ENCODE assay signal across 28 cellular contexts in the genomic region with DNA sequence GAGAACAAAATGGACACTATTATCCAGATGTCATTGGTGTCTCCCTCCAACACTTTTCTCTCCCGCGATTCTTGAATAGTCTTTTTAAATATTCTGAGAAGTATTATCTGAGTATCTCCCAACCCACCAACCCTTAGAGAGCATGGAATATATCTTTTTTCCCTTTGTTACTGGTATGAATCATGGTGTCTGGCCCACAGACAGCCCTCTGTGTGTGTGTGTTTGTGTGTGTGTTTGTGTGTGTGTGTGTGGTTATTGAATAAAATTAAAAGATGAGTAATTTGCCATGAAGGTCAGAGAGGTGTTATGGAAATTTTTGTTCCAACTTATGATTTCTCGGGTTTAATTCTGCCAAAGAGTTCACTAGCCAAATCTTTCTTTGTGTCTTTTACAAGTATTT. TPM values are rescaled to one million over a fixed set of nuclear protein-coding genes. Genes with fewer than 3 reads are reported as not detected.
A peak's percentile ranks its signal among the peaks of the same experiment; 100 is the strongest.
DNase-seq lines count a peak whose midpoint lies in the region; ATAC-seq, FAIRE-seq and TF ChIP-seq lines count a peak whose summit lies in the region.
"Had no signal": no experiment of that assay in that cellular context is flagged by ENCODE, and none has a peak within 500 bp of the region (broad histone marks: within the 10 kb centered on the region; RNA-seq: fewer than 3 reads in every experiment).

No MANE protein-coding gene starts in this region.

- no peaks in the 10 kb centered on the region for H3K27me3 Mint-ChIP-seq in activated CD4-positive, alpha-beta memory T cell treated with anti-CD3 and anti-CD28 coated beads for 36 hours
- no peaks in the 10 kb centered on the region for H3K27me3 Mint-ChIP-seq in activated CD4-positive, alpha-beta memory T cell treated with anti-CD3 and anti-CD28 coated beads, Interleukin-2, amount 10 ng/mL, durations not matched to agents 7 days and 5 days
- peaks cover 7% of the 10 kb centered on the region for H3K27me3 Mint-ChIP-seq in astrocyte (ENCODE audit: low read depth, unreplicated experiment)
- no peaks in the 10 kb centered on the region for H3K27me3 Mint-ChIP-seq in stimulated activated naive CD8-positive, alpha-beta T cell treated with anti-CD3 and anti-CD28 coated beads, Interleukin-15, amount 100 ng/mL, for 72 hours
- H3K27me3 Mint-ChIP-seq: B cell had no signal

- H3K4me2 ChIP-seq in astrocyte (ENCODE audit: low read length) = no peak overlapping the region

- no peaks in the 10 kb centered on the region for H3K9me3 ChIP-seq in astrocyte (ENCODE audit: insufficient read depth, low read depth, low read length)
- H3K9me3 ChIP-seq: upper lobe of left lung had no signal

- no peak overlapping the region for H3K4me3 ChIP-seq in astrocyte (ENCODE audit: insufficient read depth, low read depth, low read length)
- H3K4me3 ChIP-seq: upper lobe of left lung had no signal

- peaks cover 17% of the 10 kb centered on the region for H3K36me3 Mint-ChIP-seq in activated CD4-positive, alpha-beta memory T cell treated with anti-CD3 and anti-CD28 coated beads for 36 hours
- H3K36me3 Mint-ChIP-seq in activated CD4-positive, alpha-beta memory T cell treated with anti-CD3 and anti-CD28 coated beads, Interleukin-2, amount 10 ng/mL, durations not matched to agents 7 days and 5 days (ENCODE audit: low read depth) = peaks cover 40% of the 10 kb centered on the region
- no peaks in the 10 kb centered on the region for H3K36me3 Mint-ChIP-seq in astrocyte (ENCODE audit: low read depth, unreplicated experiment)
- H3K36me3 Mint-ChIP-seq: natural killer cell had no signal

- H3K9me3 Mint-ChIP-seq in activated CD4-positive, alpha-beta memory T cell treated with anti-CD3 and anti-CD28 coated beads for 36 hours = peaks cover 15% of the 10 kb centered on the region
- peaks cover 14% of the 10 kb centered on the region for H3K9me3 Mint-ChIP-seq in activated CD4-positive, alpha-beta memory T cell treated with anti-CD3 and anti-CD28 coated beads, Interleukin-2, amount 10 ng/mL, durations not matched to agents 7 days and 5 days
- no peaks in the 10 kb centered on the region for H3K9me3 Mint-ChIP-seq in astrocyte (ENCODE audit: unreplicated experiment)
- peaks cover 24 to 25% of the 10 kb centered on the region in 2 donors for H3K9me3 Mint-ChIP-seq in stimulated activated naive CD8-positive, alpha-beta T cell treated with anti-CD3 and anti-CD28 coated beads, Interleukin-15, amount 100 ng/mL, for 72 hours

- no peaks in the 10 kb centered on the region for H3K4me1 ChIP-seq in astrocyte (ENCODE audit: insufficient read depth, low read length)
- H3K4me1 ChIP-seq: upper lobe of left lung had no signal

- no peak overlapping the region for H3K4me3 Mint-ChIP-seq in activated CD4-positive, alpha-beta memory T cell treated with anti-CD3 and anti-CD28 coated beads for 36 hours
- no peak overlapping the region for H3K4me3 Mint-ChIP-seq in activated CD4-positive, alpha-beta memory T cell treated with anti-CD3 and anti-CD28 coated beads, Interleukin-2, amount 10 ng/mL, durations not matched to agents 7 days and 5 days
- H3K4me3 Mint-ChIP-seq in astrocyte (ENCODE audit: unreplicated experiment) = no peak overlapping the region
- H3K4me3 Mint-ChIP-seq in stimulated activated naive CD8-positive, alpha-beta T cell treated with anti-CD3 and anti-CD28 coated beads, Interleukin-15, amount 100 ng/mL, for 72 hours = no peak overlapping the region
- H3K4me3 Mint-ChIP-seq: B cell, natural killer cell had no signal

- no peak overlapping the region for H3K9ac ChIP-seq in astrocyte (ENCODE audit: low read length)

- peak overlapping the region; percentile 0 for H3K27ac Mint-ChIP-seq in activated CD4-positive, alpha-beta memory T cell treated with anti-CD3 and anti-CD28 coated beads for 36 hours
- H3K27ac Mint-ChIP-seq in activated CD4-positive, alpha-beta memory T cell treated with anti-CD3 and anti-CD28 coated beads, Interleukin-2, amount 10 ng/mL, durations not matched to agents 7 days and 5 days = no peak overlapping the region
- H3K27ac Mint-ChIP-seq in astrocyte (ENCODE audit: unreplicated experiment) = no peak overlapping the region
- peak overlapping the region; percentile 61 to 71 for H3K27ac Mint-ChIP-seq in stimulated activated naive CD8-positive, alpha-beta T cell treated with anti-CD3 and anti-CD28 coated beads, Interleukin-15, amount 100 ng/mL, for 72 hours
- H3K27ac Mint-ChIP-seq: B cell, natural killer cell had no signal

- CTCF ChIA-PET in activated CD4-positive, alpha-beta memory T cell treated with anti-CD3 and anti-CD28 coated beads for 36 hours (lab: Charles Lee) = interaction anchor here (0.5 to 1.0 kb wide), 3 partner anchors 32 to 516 kb away, joined by 3 to 4 read pairs (median 3); no protein-coding TSS in a partner anchor
- CTCF ChIA-PET in activated CD4-positive, alpha-beta memory T cell treated with anti-CD3 and anti-CD28 coated beads, Interleukin-2, amount 10 ng/mL, durations not matched to agents 7 days and 5 days (lab: Charles Lee) = no interaction called here

- no peak for TF ChIP-seq CTCF in astrocyte (IDR thresholded peaks at IDR 0.05; ENCODE audit: insufficient read depth, low read depth, low read length)

- no peaks in the 10 kb centered on the region for H3K36me3 ChIP-seq in astrocyte (ENCODE audit: insufficient read depth, low read length)
- H3K36me3 ChIP-seq: upper lobe of left lung had no signal

- no peak for ATAC-seq in stimulated activated naive CD8-positive, alpha-beta T cell treated with anti-CD3 and anti-CD28 coated beads, Interleukin-15, amount 100 ng/mL, for 72 hours
- ATAC-seq: HepG2, natural killer cell had no signal

- no peak for DNase-seq in activated CD4-positive, alpha-beta memory T cell treated with anti-CD3 and anti-CD28 coated beads for 36 hours
- no peak for DNase-seq in activated CD4-positive, alpha-beta memory T cell treated with anti-CD3 and anti-CD28 coated beads, Interleukin-2, amount 10 ng/mL, durations not matched to agents 7 days and 5 days
- peak in 2 of 3 experiments; percentile 5 to 15 for DNase-seq in stimulated activated CD4-positive, alpha-beta T cell treated with anti-CD3 and anti-CD28 coated beads, TNF-alpha, amount 100 ng/mL, for 4 hours (ENCODE audit: low read depth in 3 of 3)
- no peak for DNase-seq in stimulated activated CD4-positive, alpha-beta T cell treated with anti-CD3 and anti-CD28 coated beads, Interleukin-1b, Interleukin-23, amount 100 ng/mL, for 48 hours
- DNase-seq in astrocyte (ENCODE audit: low read depth) = peak; percentile 63
- DNase-seq in stimulated activated naive CD8-positive, alpha-beta T cell treated with anti-CD3 and anti-CD28 coated beads, Interleukin-15, amount 100 ng/mL, for 72 hours = no peak
- no peak for DNase-seq in posterior vena cava (ENCODE audit: low spot score)
- DNase-seq in CD1c-positive myeloid dendritic cell (ENCODE audit: extremely low spot score) = no peak
- DNase-seq: cerebellar nuclear complex, COR-L47, DMS53, GOT3, islet precursor cell, Karpas-422, midbrain, natural killer cell, NCI-H1436, NCI-H2081 treated with DMSO at 0.1 percent for 48 hours, NCI-H446 treated with DMSO at 0.1 percent for 48 hours, NCI-H82, occipital lobe, RPMI8226, upper lobe of left lung had no signal

- intact Hi-C loops in activated CD4-positive, alpha-beta memory T cell treated with anti-CD3 and anti-CD28 coated beads for 36 hours (cut with micrococcal nuclease) = no loop called here
- intact Hi-C loops in posterior vena cava (cut with DNase I) = no loop called here

- H3K27ac ChIP-seq in astrocyte (ENCODE audit: low read depth, low read length) = no peak overlapping the region
- H3K27ac ChIP-seq: upper lobe of left lung had no signal

- H3K79me2 ChIP-seq in astrocyte (ENCODE audit: insufficient read depth, low read length) = no peaks in the 10 kb centered on the region

- POLR2A ChIA-PET in activated CD4-positive, alpha-beta memory T cell treated with anti-CD3 and anti-CD28 coated beads for 36 hours (lab: Charles Lee) = no interaction called here
- POLR2A ChIA-PET in activated CD4-positive, alpha-beta memory T cell treated with anti-CD3 and anti-CD28 coated beads, Interleukin-2, amount 10 ng/mL, durations not matched to agents 7 days and 5 days (lab: Charles Lee) = interaction anchor here (0.8 kb wide), 1 partner anchor 48 kb away, joined by 3 read pairs; no protein-coding TSS in a partner anchor

- H3K27me3 ChIP-seq in astrocyte (ENCODE audit: insufficient read depth, low read length) = no peaks in the 10 kb centered on the region
- H3K27me3 ChIP-seq: upper lobe of left lung had no signal

- no peak for FAIRE-seq in astrocyte (lab: Jason Lieb, UNC)
- FAIRE-seq: endometrium, HepG2, TTC549 had no signal

- H2AFZ ChIP-seq in astrocyte (ENCODE audit: low read depth, low read length) = no peak overlapping the region

- no peaks in the 10 kb centered on the region for H4K20me1 ChIP-seq in astrocyte (ENCODE audit: insufficient read depth, low read length)

- peaks cover 59% of the 10 kb centered on the region for H3K4me1 Mint-ChIP-seq in activated CD4-positive, alpha-beta memory T cell treated with anti-CD3 and anti-CD28 coated beads for 36 hours (ENCODE audit: low read depth)
- peaks cover 5% of the 10 kb centered on the region for H3K4me1 Mint-ChIP-seq in activated CD4-positive, alpha-beta memory T cell treated with anti-CD3 and anti-CD28 coated beads, Interleukin-2, amount 10 ng/mL, durations not matched to agents 7 days and 5 days
- H3K4me1 Mint-ChIP-seq in astrocyte (ENCODE audit: low read depth, unreplicated experiment) = peaks cover 4% of the 10 kb centered on the region
- peaks cover 69% of the 10 kb centered on the region for H3K4me1 Mint-ChIP-seq in stimulated activated naive CD8-positive, alpha-beta T cell treated with anti-CD3 and anti-CD28 coated beads, Interleukin-15, amount 100 ng/mL, for 72 hours
- H3K4me1 Mint-ChIP-seq: B cell, natural killer cell had no signal

RNA-seq across cellular contexts. Expression of a gene that starts 47.7 kb away (rescaled TPM):
- 10 to 100 TPM; 33.3 to 36.5 TPM for total RNA-seq in activated CD4-positive, alpha-beta memory T cell treated with anti-CD3 and anti-CD28 coated beads for 36 hours
- total RNA-seq in activated CD4-positive, alpha-beta memory T cell treated with anti-CD3 and anti-CD28 coated beads, Interleukin-2, amount 10 ng/mL, durations not matched to agents 7 days and 5 days = 10 to 100 TPM; 59.5 to 66.1 TPM
- 3.5 and 3.8 TPM in 2 replicates for total RNA-seq in astrocyte
- total RNA-seq in posterior vena cava = under 1 TPM; 0.38 to 0.69 TPM
- total RNA-seq: G401, HepG2 had no signal

Comparison
In these comparisons a context has a peak if more than half of its experiments do, and no peak if none do; other contexts are left out.
1. DNase-seq: peak in stimulated activated CD4-positive, alpha-beta T cell treated with anti-CD3 and anti-CD28 coated beads, TNF-alpha, amount 100 ng/mL, for 4 hours (2 of 3) and astrocyte (single experiment); none in activated CD4-positive, alpha-beta memory T cell treated with anti-CD3 and anti-CD28 coated beads for 36 hours (single experiment), activated CD4-positive, alpha-beta memory T cell treated with anti-CD3 and anti-CD28 coated beads, Interleukin-2, amount 10 ng/mL, durations not matched to agents 7 days and 5 days (single experiment), stimulated activated CD4-positive, alpha-beta T cell treated with anti-CD3 and anti-CD28 coated beads, Interleukin-1b, Interleukin-23, amount 100 ng/mL, for 48 hours (single experiment), stimulated activated naive CD8-positive, alpha-beta T cell treated with anti-CD3 and anti-CD28 coated beads, Interleukin-15, amount 100 ng/mL, for 72 hours (0 of 2), posterior vena cava (single experiment) and CD1c-positive myeloid dendritic cell (single experiment).
2. H3K27ac Mint-ChIP-seq: peak in activated CD4-positive, alpha-beta memory T cell treated with anti-CD3 and anti-CD28 coated beads for 36 hours (single experiment) and stimulated activated naive CD8-positive, alpha-beta T cell treated with anti-CD3 and anti-CD28 coated beads, Interleukin-15, amount 100 ng/mL, for 72 hours (2 of 2); none in activated CD4-positive, alpha-beta memory T cell treated with anti-CD3 and anti-CD28 coated beads, Interleukin-2, amount 10 ng/mL, durations not matched to agents 7 days and 5 days (single experiment) and astrocyte (single experiment).